Comparison of ENCODE assay signal across 9 cellular contexts in genomic region chr17:47987240-47987835, GRCh38. TPM values are rescaled to one million over a fixed set of nuclear protein-coding genes. Genes with fewer than 3 reads are reported as not detected.
DNase-seq lines count a peak whose midpoint lies in the region; ATAC-seq and FAIRE-seq lines count a peak whose summit lies in the region.
"Had no signal": no experiment of that assay in that cellular context is flagged by ENCODE, and none has a peak within 500 bp of the region (broad histone marks: within the 10 kb centered on the region; RNA-seq: fewer than 3 reads in every experiment).

No MANE protein-coding gene starts in this region.

- no peak for ATAC-seq in HG02981 (IDR thresholded peaks at IDR 0.05; ENCODE audit: unreplicated experiment)
- no peak for ATAC-seq in naive thymus-derived CD4-positive, alpha-beta T cell
- ATAC-seq in activated CD8-positive, alpha-beta memory T cell treated with anti-CD3 and anti-CD28 coated beads, Interleukin-2, amount 10 ng/mL, durations not matched to agents 7 days and 5 days, result no peak

- no peak overlapping the region for H3K27ac Mint-ChIP-seq in naive thymus-derived CD4-positive, alpha-beta T cell
- no peak overlapping the region for H3K27ac Mint-ChIP-seq in activated CD8-positive, alpha-beta memory T cell treated with anti-CD3 and anti-CD28 coated beads, Interleukin-2, amount 10 ng/mL, durations not matched to agents 7 days and 5 days

- FAIRE-seq in HTR-8/SVneo (lab: Jason Lieb, UNC), result no peak

- H3K27ac ChIP-seq in angular gyrus (ENCODE audit: low read depth, low read length), result peak overlapping the region; percentile 31
- H3K27ac ChIP-seq in naive thymus-derived CD4-positive, alpha-beta T cell (ENCODE audit: low read depth, low read length), result no peak overlapping the region

- CTCF ChIA-PET in naive thymus-derived CD4-positive, alpha-beta T cell (lab: Charles Lee), result interaction anchor here (1.5 kb wide), 1 partner anchor 37 kb away, joined by 10 read pairs; no protein-coding TSS in a partner anchor
- CTCF ChIA-PET in activated CD8-positive, alpha-beta memory T cell treated with anti-CD3 and anti-CD28 coated beads, Interleukin-2, amount 10 ng/mL, durations not matched to agents 7 days and 5 days (lab: Charles Lee), result interaction anchor here (0.5 to 2.1 kb wide), 5 partner anchors 9 to 1034 kb away, joined by 3 to 11 read pairs (median 4); partner anchors contain the start of gene CDK5RAP3

- no peaks in the 10 kb centered on the region for H3K4me1 ChIP-seq in naive thymus-derived CD4-positive, alpha-beta T cell (ENCODE audit: control insufficient read depth in 2 of 2, insufficient read depth in 2 of 2, low read length in 2 of 2)

- POLR2A ChIA-PET in naive thymus-derived CD4-positive, alpha-beta T cell (lab: Charles Lee), result no interaction called here

- H3K4me3 ChIP-seq in naive thymus-derived CD4-positive, alpha-beta T cell (ENCODE audit: low read length), result no peak overlapping the region

- H3K9me3 ChIP-seq in naive thymus-derived CD4-positive, alpha-beta T cell (ENCODE audit: control insufficient read depth in 2 of 3, low read length in 3 of 3), result no peaks in the 10 kb centered on the region

- intact Hi-C loops in naive thymus-derived CD4-positive, alpha-beta T cell (cut with micrococcal nuclease), result no loop called here

- H3K36me3 Mint-ChIP-seq in naive thymus-derived CD4-positive, alpha-beta T cell, result peaks cover 0 to 6% (median 0%) of the 10 kb centered on the region in 5 donors
- H3K36me3 Mint-ChIP-seq in activated CD8-positive, alpha-beta memory T cell treated with anti-CD3 and anti-CD28 coated beads, Interleukin-2, amount 10 ng/mL, durations not matched to agents 7 days and 5 days, result peaks cover 12% of the 10 kb centered on the region

- H3K9me3 Mint-ChIP-seq in naive thymus-derived CD4-positive, alpha-beta T cell, result no peaks in the 10 kb centered on the region
- no peaks in the 10 kb centered on the region for H3K9me3 Mint-ChIP-seq in activated CD8-positive, alpha-beta memory T cell treated with anti-CD3 and anti-CD28 coated beads, Interleukin-2, amount 10 ng/mL, durations not matched to agents 7 days and 5 days (ENCODE audit: low read depth)
- H3K9me3 Mint-ChIP-seq: CD8-positive, alpha-beta memory T cell had no signal

- H3K36me3 ChIP-seq in naive thymus-derived CD4-positive, alpha-beta T cell (ENCODE audit: control insufficient read depth in 2 of 3, insufficient read depth in 3 of 3, low read length in 3 of 3), result peaks cover 0 to 18% (median 0%) of the 10 kb centered on the region in 3 experiments

- H3K4me3 Mint-ChIP-seq in naive thymus-derived CD4-positive, alpha-beta T cell, result no peak overlapping the region
- no peak overlapping the region for H3K4me3 Mint-ChIP-seq in activated CD8-positive, alpha-beta memory T cell treated with anti-CD3 and anti-CD28 coated beads, Interleukin-2, amount 10 ng/mL, durations not matched to agents 7 days and 5 days
- H3K4me3 Mint-ChIP-seq: CD8-positive, alpha-beta memory T cell had no signal

- H3K27me3 ChIP-seq in naive thymus-derived CD4-positive, alpha-beta T cell (ENCODE audit: control insufficient read depth in 2 of 2, insufficient read depth in 2 of 2, low read length in 2 of 2), result no peaks in the 10 kb centered on the region

- H3K4me1 Mint-ChIP-seq in naive thymus-derived CD4-positive, alpha-beta T cell, result peaks cover 0 to 14% (median 0%) of the 10 kb centered on the region in 7 donors
- H3K4me1 Mint-ChIP-seq in activated CD8-positive, alpha-beta memory T cell treated with anti-CD3 and anti-CD28 coated beads, Interleukin-2, amount 10 ng/mL, durations not matched to agents 7 days and 5 days, result peaks cover 37% of the 10 kb centered on the region

- H3K27me3 Mint-ChIP-seq in naive thymus-derived CD4-positive, alpha-beta T cell, result peaks cover 0 to 2% (median 0%) of the 10 kb centered on the region in 5 donors
- H3K27me3 Mint-ChIP-seq in activated CD8-positive, alpha-beta memory T cell treated with anti-CD3 and anti-CD28 coated beads, Interleukin-2, amount 10 ng/mL, durations not matched to agents 7 days and 5 days, result peaks cover 8% of the 10 kb centered on the region
- H3K27me3 Mint-ChIP-seq: CD8-positive, alpha-beta memory T cell had no signal

- peak; percentile 26 for DNase-seq in AG08396 (ENCODE audit: low spot score)
- DNase-seq in M059J (ENCODE audit: low read depth), result peak; percentile 79
- DNase-seq in medulla oblongata (ENCODE audit: extremely low spot score), result peak; percentile 28
- no peak for DNase-seq in naive thymus-derived CD4-positive, alpha-beta T cell
- DNase-seq in HTR-8/SVneo (ENCODE audit: insufficient read length, low spot score), result no peak
- DNase-seq in activated CD8-positive, alpha-beta memory T cell treated with anti-CD3 and anti-CD28 coated beads, Interleukin-2, amount 10 ng/mL, durations not matched to agents 7 days and 5 days, result no peak

RNA-seq across cellular contexts. Expression of gene CDK5RAP3, which starts 16.4 kb away (rescaled TPM):
- 60.4 and 69.5 TPM in 2 replicates for total RNA-seq in M059J (2014; rRNA removed; shearing (Covaris generic))
- 100 to 1,000 TPM; 238 to 349 (median 276) TPM for total RNA-seq in naive thymus-derived CD4-positive, alpha-beta T cell
- 10 to 100 TPM; 72.4 to 86.8 TPM for polyA plus RNA-seq in naive thymus-derived CD4-positive, alpha-beta T cell
- 100 to 1,000 TPM; 215 to 262 TPM for total RNA-seq in activated CD8-positive, alpha-beta memory T cell treated with anti-CD3 and anti-CD28 coated beads, Interleukin-2, amount 10 ng/mL, durations not matched to agents 7 days and 5 days

RNA-seq across cellular contexts. Expression of gene PRR15L, which starts 29.7 kb away (rescaled TPM):
- total RNA-seq in M059J (2014; rRNA removed; shearing (Covaris generic)), result not detected in 2 replicates
- not detected for total RNA-seq in naive thymus-derived CD4-positive, alpha-beta T cell
- under 1 TPM in 1 of 2 donors, not detected in 1; 0.32 TPM for polyA plus RNA-seq in naive thymus-derived CD4-positive, alpha-beta T cell
- total RNA-seq in activated CD8-positive, alpha-beta memory T cell treated with anti-CD3 and anti-CD28 coated beads, Interleukin-2, amount 10 ng/mL, durations not matched to agents 7 days and 5 days, result not detected
- total RNA-seq: CD8-positive, alpha-beta memory T cell had no signal
- polyA plus RNA-seq: CD8-positive, alpha-beta memory T cell had no signal

RNA-seq across cellular contexts. Expression of gene PNPO, which starts 46.0 kb away (rescaled TPM):
- total RNA-seq in M059J (2014; rRNA removed; shearing (Covaris generic)), result 40.1 and 54.2 TPM in 2 replicates
- 10 to 100 TPM; 12.0 to 35.7 (median 14.1) TPM for total RNA-seq in naive thymus-derived CD4-positive, alpha-beta T cell
- 10 to 100 TPM; 16.2 to 25.1 TPM for polyA plus RNA-seq in naive thymus-derived CD4-positive, alpha-beta T cell
- 10 to 100 TPM; 28.0 to 30.4 TPM for total RNA-seq in activated CD8-positive, alpha-beta memory T cell treated with anti-CD3 and anti-CD28 coated beads, Interleukin-2, amount 10 ng/mL, durations not matched to agents 7 days and 5 days

RNA-seq across cellular contexts. Expression of gene COPZ2, which starts 50.3 kb away (rescaled TPM):
- 27.3 and 40.7 TPM in 2 replicates for total RNA-seq in M059J (2014; rRNA removed; shearing (Covaris generic))
- 1 to 10 TPM in 4 of 5 experiments, under 1 TPM in 1; 0.81 to 5.5 (median 1.9) TPM for total RNA-seq in naive thymus-derived CD4-positive, alpha-beta T cell
- polyA plus RNA-seq in naive thymus-derived CD4-positive, alpha-beta T cell, result under 1 TPM; 0.75 to 0.99 TPM
- 10 to 100 TPM in 1 of 2 experiments, 1 to 10 TPM in 1; 5.4 to 14.1 TPM for total RNA-seq in activated CD8-positive, alpha-beta memory T cell treated with anti-CD3 and anti-CD28 coated beads, Interleukin-2, amount 10 ng/mL, durations not matched to agents 7 days and 5 days

Comparison
In these comparisons a context has a peak if more than half of its experiments do, and no peak if none do; other contexts are left out.
1. DNase-seq: peak in AG08396 (single experiment), M059J (single experiment) and medulla oblongata (single experiment); none in naive thymus-derived CD4-positive, alpha-beta T cell (0 of 9), HTR-8/SVneo (single experiment) and activated CD8-positive, alpha-beta memory T cell treated with anti-CD3 and anti-CD28 coated beads, Interleukin-2, amount 10 ng/mL, durations not matched to agents 7 days and 5 days (single experiment).